18 cellular contexts compared by ENCODE assay signal in genomic region chr1:52929019-52929418, GRCh38.
"Had no signal": no experiment of that assay in that cellular context is flagged by ENCODE, and none has a peak within 500 bp of the region (broad histone marks: within the 10 kb centered on the region; RNA-seq: fewer than 3 reads in every experiment).

No MANE protein-coding gene starts in this region.

- H3K9me3 ChIP-seq: heart right ventricle, mucosa of descending colon, ovary, right atrium auricular region had no signal

- DNase-seq: effector CD4-positive, alpha-beta T cell; endodermal cell; erythroblast; heart right ventricle; immature natural killer cell; left cardiac atrium; left ventricle myocardium superior; mucosa of descending colon; naive thymus-derived CD8-positive, alpha-beta T cell; nucleus accumbens; ovary; small intestine; stimulated activated CD4-positive, alpha-beta T cell treated with anti-CD3 and anti-CD28 coated beads, Interleukin-12 subunit alpha, Interleukin-12 subunit beta, amount 100 ng/mL, for 4 hours; stimulated activated CD4-positive, alpha-beta T cell treated with anti-CD3 and anti-CD28 coated beads, Interleukin-2, amount 100 ng/mL, for 48 hours; stimulated activated naive CD4-positive, alpha-beta T cell treated with Interleukin-2 at 50 U/mL for 16 hours; trophoblast cell had no signal

- H3K27ac Mint-ChIP-seq: endodermal cell, immature natural killer cell had no signal

- H3K4me3 Mint-ChIP-seq: endodermal cell had no signal

- H3K4me3 ChIP-seq: mucosa of descending colon had no signal

- H3K27ac ChIP-seq: coronary artery, ovary, right atrium auricular region had no signal

- H3K36me3 Mint-ChIP-seq: immature natural killer cell had no signal

- ATAC-seq: heart right ventricle; left cardiac atrium; left ventricle myocardium superior; mucosa of descending colon; naive thymus-derived CD8-positive, alpha-beta T cell had no signal

- H3K27me3 ChIP-seq: heart right ventricle, ovary, right atrium auricular region had no signal

- H3K36me3 ChIP-seq: ovary, right atrium auricular region had no signal

- H3K9me3 Mint-ChIP-seq: endodermal cell; immature natural killer cell; naive thymus-derived CD8-positive, alpha-beta T cell had no signal
